Comparison of ENCODE assay signal across 1 cellular context in genomic region chr10:25059990-25060389, GRCh38.
TF ChIP-seq lines count a peak whose summit lies in the region.

No MANE protein-coding gene starts in this region.

TF ChIP-seq in HepG2, 621 proteins besides CTCF, POLR2A, EP300 and RAD21 (continued from another document and continues in another):
- TF ChIP-seq NAIF1 (CRISPR knock-in tag; IDR thresholded peaks at IDR 0.05; ENCODE audit: borderline replicate concordance), result no peak
- peak; percentile 90; the same call in 1 of the 2 replicates for TF ChIP-seq FOSL1 (CRISPR knock-in tag; IDR thresholded peaks at IDR 0.05; ENCODE audit: borderline replicate concordance)
- no peak for TF ChIP-seq TAF1 (CRISPR knock-in tag; IDR thresholded peaks at IDR 0.05)
- no peak for TF ChIP-seq TARDBP (CRISPR knock-in tag; IDR thresholded peaks at IDR 0.05)
- peak; percentile 77; the same call in 1 of the 2 replicates for TF ChIP-seq CEBPB (IDR thresholded peaks at IDR 0.05; ENCODE audit: borderline replicate concordance, low read depth, low read length)
- peak; percentile 87; the same call in 1 of the 2 replicates for TF ChIP-seq JUND (CRISPR knock-in tag; IDR thresholded peaks at IDR 0.05)
- peak; percentile 24; the same call in 1 of the 2 replicates for TF ChIP-seq SAP130 (CRISPR knock-in tag; IDR thresholded peaks at IDR 0.05; ENCODE audit: low read depth)
- TF ChIP-seq GRHL1 (CRISPR knock-in tag; conservative IDR thresholded peaks at IDR 0.05), result no peak
- TF ChIP-seq ZNF383 (CRISPR knock-in tag; IDR thresholded peaks at IDR 0.05; ENCODE audit: borderline replicate concordance), result no peak
- peak; percentile 97 for TF ChIP-seq FOSL2 (CRISPR knock-in tag; IDR thresholded peaks at IDR 0.05)
- TF ChIP-seq PRDM4 (CRISPR knock-in tag; IDR thresholded peaks at IDR 0.05; ENCODE audit: borderline replicate concordance), result no peak
- TF ChIP-seq JUNB (CRISPR knock-in tag; IDR thresholded peaks at IDR 0.05; ENCODE audit: borderline replicate concordance), result peak; percentile 77; the same call in 1 of the 2 replicates
- no peak for TF ChIP-seq ZNF432 (CRISPR knock-in tag; IDR thresholded peaks at IDR 0.05; ENCODE audit: borderline replicate concordance)
- TF ChIP-seq CEBPG (CRISPR knock-in tag; IDR thresholded peaks at IDR 0.05), result peak; percentile 70
- TF ChIP-seq GATAD2A (CRISPR knock-in tag; IDR thresholded peaks at IDR 0.05), result 0 out of 2 replicates have a peak, but pooled peaks have one; percentile 9
- TF ChIP-seq ZNF225 (CRISPR knock-in tag; IDR thresholded peaks at IDR 0.05), result no peak
- TF ChIP-seq AFF4 (CRISPR knock-in tag; IDR thresholded peaks at IDR 0.05), result no peak
- TF ChIP-seq ZNF737 (CRISPR knock-in tag; IDR thresholded peaks at IDR 0.05; ENCODE audit: borderline replicate concordance), result no peak
- TF ChIP-seq NR2C2 (CRISPR knock-in tag; IDR thresholded peaks at IDR 0.05; ENCODE audit: borderline replicate concordance), result no peak
- TF ChIP-seq ZBTB3 (CRISPR knock-in tag; IDR thresholded peaks at IDR 0.05; ENCODE audit: borderline replicate concordance, low read depth), result no peak
- TF ChIP-seq ZNF10 (CRISPR knock-in tag; IDR thresholded peaks at IDR 0.05; ENCODE audit: borderline replicate concordance, low read depth), result no peak
- TF ChIP-seq ZNF317 (CRISPR knock-in tag; IDR thresholded peaks at IDR 0.05), result no peak
- no peak for TF ChIP-seq PCBP2 (optimal IDR thresholded peaks at IDR 0.05; ENCODE audit: low read depth, low read length, poor library complexity, severe bottlenecking)
- TF ChIP-seq LCORL (IDR thresholded peaks at IDR 0.05), result no peak
- peak; percentile 57; the same call in 1 of the 2 replicates for TF ChIP-seq LCORL (CRISPR knock-in tag; IDR thresholded peaks at IDR 0.05)
- TF ChIP-seq CSRNP2 (CRISPR knock-in tag; conservative IDR thresholded peaks at IDR 0.05; ENCODE audit: low read depth), result no peak
- no peak for TF ChIP-seq MAFK (conservative IDR thresholded peaks at IDR 0.05 in 1 of 2, IDR thresholded peaks at IDR 0.05 in 1 of 2; ENCODE audit: low read length in 2 of 2)
- no peak for TF ChIP-seq CBFB (CRISPR knock-in tag; IDR thresholded peaks at IDR 0.05)
- TF ChIP-seq ZNF326 (CRISPR knock-in tag; IDR thresholded peaks at IDR 0.05; ENCODE audit: borderline replicate concordance), result no peak
- TF ChIP-seq TFE3 (CRISPR knock-in tag; IDR thresholded peaks at IDR 0.05), result no peak
- peak; percentile 80 for TF ChIP-seq TEAD3 (CRISPR knock-in tag; optimal IDR thresholded peaks at IDR 0.05; ENCODE audit: borderline replicate concordance)
- TF ChIP-seq USF2 (IDR thresholded peaks at IDR 0.05; ENCODE audit: low read depth, low read length), result no peak
- no peak for TF ChIP-seq USF2 (CRISPR knock-in tag; IDR thresholded peaks at IDR 0.05; ENCODE audit: borderline replicate concordance)
- TF ChIP-seq NR3C1 (CRISPR knock-in tag; IDR thresholded peaks at IDR 0.05), result no peak
- TF ChIP-seq PPARG (CRISPR knock-in tag; conservative IDR thresholded peaks at IDR 0.05), result no peak
- TF ChIP-seq ZNF543 (CRISPR knock-in tag; IDR thresholded peaks at IDR 0.05), result no peak
- TF ChIP-seq RERE (CRISPR knock-in tag; IDR thresholded peaks at IDR 0.05; ENCODE audit: low read depth), result no peak
- TF ChIP-seq ZKSCAN1 (IDR thresholded peaks at IDR 0.05; ENCODE audit: low read length), result no peak
